In genomic region chr12:27178723-27179398, GRCh38 we compare ENCODE assay signal across 13 cellular contexts.
DNase-seq lines count a peak whose midpoint lies in the region; ATAC-seq and TF ChIP-seq lines count a peak whose summit lies in the region.
"Had no signal": no experiment of that assay in that cellular context is flagged by ENCODE, and none has a peak within 500 bp of the region (broad histone marks: within the 10 kb centered on the region; RNA-seq: fewer than 3 reads in every experiment).

No MANE protein-coding gene starts in this region.

- no peaks in the 10 kb centered on the region for H3K27me3 Mint-ChIP-seq in activated CD8-positive, alpha-beta memory T cell treated with anti-CD3 and anti-CD28 coated beads, Interleukin-2, amount 10 ng/mL, durations not matched to agents 7 days and 5 days
- no peaks in the 10 kb centered on the region for H3K27me3 Mint-ChIP-seq in activated B cell treated with CpG ODN at 0.5 μM for 24 hours
- H3K27me3 Mint-ChIP-seq in neural progenitor cell (ENCODE audit: insufficient read depth, low read depth), result no peaks in the 10 kb centered on the region

- DNase-seq in activated CD8-positive, alpha-beta memory T cell treated with anti-CD3 and anti-CD28 coated beads, Interleukin-2, amount 10 ng/mL, durations not matched to agents 7 days and 5 days, result no peak
- DNase-seq in activated CD8-positive, alpha-beta memory T cell treated with anti-CD3 and anti-CD28 coated beads, Interleukin-2, amount 50 U/mL, for 48 hours, result no peak
- DNase-seq in activated B cell treated with CpG ODN at 0.5 μM for 24 hours (no peak), suprapubic skin (ENCODE audit: low spot score in 2 of 2) (no peak), neural progenitor cell (ENCODE audit: low spot score) (no peak), occipital lobe (lab: John Stamatoyannopoulos, UW) (no peak)
- DNase-seq: dermis blood vessel endothelial cell, immature natural killer cell, spleen had no signal

- POLR2A ChIA-PET in activated B cell treated with CpG ODN at 0.5 μM for 24 hours (lab: Charles Lee), result interaction anchor here (1.2 kb wide), 1 partner anchor 43 kb away, joined by 3 read pairs; no protein-coding TSS in a partner anchor

- no peaks in the 10 kb centered on the region for H4K20me1 ChIP-seq in neural progenitor cell (ENCODE audit: low read depth)

- H3K79me2 ChIP-seq in neural progenitor cell (ENCODE audit: low read depth), result no peaks in the 10 kb centered on the region

- peaks cover 1% of the 10 kb centered on the region for H3K36me3 Mint-ChIP-seq in activated CD8-positive, alpha-beta memory T cell treated with anti-CD3 and anti-CD28 coated beads, Interleukin-2, amount 10 ng/mL, durations not matched to agents 7 days and 5 days
- H3K36me3 Mint-ChIP-seq in activated B cell treated with CpG ODN at 0.5 μM for 24 hours (ENCODE audit: low read depth) (no peaks in the 10 kb centered on the region), neural progenitor cell (no peaks in the 10 kb centered on the region)
- H3K36me3 Mint-ChIP-seq: immature natural killer cell had no signal

- intact Hi-C loops in activated B cell treated with CpG ODN at 0.5 μM for 24 hours (cut with micrococcal nuclease), result loop anchor here (1.0 to 2.0 kb wide), 2 partner anchors 15 to 42 kb away; no protein-coding TSS in a partner anchor

- H2AFZ ChIP-seq in neural progenitor cell (replicated peaks), result no peak overlapping the region

- H3K27me3 ChIP-seq in gastroesophageal sphincter, result no peaks in the 10 kb centered on the region
- no peaks in the 10 kb centered on the region for H3K27me3 ChIP-seq in suprapubic skin
- H3K27me3 ChIP-seq in neural progenitor cell, result no peaks in the 10 kb centered on the region
- H3K27me3 ChIP-seq: spleen, tibial nerve had no signal

- TF ChIP-seq POLR2A in gastroesophageal sphincter (IDR thresholded peaks at IDR 0.05) (no peak), suprapubic skin (IDR thresholded peaks at IDR 0.05) (no peak)

- H3K4me3 Mint-ChIP-seq in activated CD8-positive, alpha-beta memory T cell treated with anti-CD3 and anti-CD28 coated beads, Interleukin-2, amount 10 ng/mL, durations not matched to agents 7 days and 5 days, result peak overlapping the region; percentile 50
- H3K4me3 Mint-ChIP-seq in activated B cell treated with CpG ODN at 0.5 μM for 24 hours (peak overlapping the region; percentile 46), neural progenitor cell (no peak overlapping the region)
- H3K4me3 Mint-ChIP-seq: immature natural killer cell had no signal

- ATAC-seq in activated CD8-positive, alpha-beta memory T cell treated with anti-CD3 and anti-CD28 coated beads, Interleukin-2, amount 10 ng/mL, durations not matched to agents 7 days and 5 days, result no peak
- ATAC-seq in activated B cell treated with CpG ODN at 0.5 μM for 24 hours (ENCODE audit: low read depth) (no peak), gastroesophageal sphincter (no peak), HG03354 (IDR thresholded peaks at IDR 0.05; ENCODE audit: poor library complexity, severe bottlenecking, unreplicated experiment) (no peak)

- H3K9me3 ChIP-seq in gastroesophageal sphincter, result no peaks in the 10 kb centered on the region
- no peaks in the 10 kb centered on the region for H3K9me3 ChIP-seq in suprapubic skin
- no peaks in the 10 kb centered on the region for H3K9me3 ChIP-seq in neural progenitor cell (ENCODE audit: low read depth)
- H3K9me3 ChIP-seq: HAP-1, spleen, tibial nerve had no signal

- TF ChIP-seq CTCF in activated B cell treated with CpG ODN at 0.5 μM for 24 hours (IDR thresholded peaks at IDR 0.05) (no peak), gastroesophageal sphincter (IDR thresholded peaks at IDR 0.05) (no peak), suprapubic skin (IDR thresholded peaks at IDR 0.05) (no peak), neural progenitor cell (IDR thresholded peaks at IDR 0.05) (no peak)

- no peaks in the 10 kb centered on the region for H3K9me3 Mint-ChIP-seq in activated CD8-positive, alpha-beta memory T cell treated with anti-CD3 and anti-CD28 coated beads, Interleukin-2, amount 10 ng/mL, durations not matched to agents 7 days and 5 days (ENCODE audit: low read depth)
- H3K9me3 Mint-ChIP-seq in activated B cell treated with CpG ODN at 0.5 μM for 24 hours (no peaks in the 10 kb centered on the region), neural progenitor cell (no peaks in the 10 kb centered on the region)
- H3K9me3 Mint-ChIP-seq: immature natural killer cell had no signal

- no peak overlapping the region for H3K4me2 ChIP-seq in neural progenitor cell

- no peak overlapping the region for H3K4me3 ChIP-seq in gastroesophageal sphincter
- no peak overlapping the region for H3K4me3 ChIP-seq in suprapubic skin
- no peak overlapping the region for H3K4me3 ChIP-seq in neural progenitor cell
- H3K4me3 ChIP-seq: HAP-1, spleen, tibial nerve had no signal

- H3K27ac ChIP-seq in gastroesophageal sphincter (peak overlapping the region; percentile 54 to 85 (median 75)), suprapubic skin (peak overlapping the region; percentile 8), neural progenitor cell (no peak overlapping the region)
- H3K27ac ChIP-seq: spleen had no signal

- H3F3A ChIP-seq in neural progenitor cell (ENCODE audit: low read depth), result no peaks in the 10 kb centered on the region

- CTCF ChIA-PET in activated CD8-positive, alpha-beta memory T cell treated with anti-CD3 and anti-CD28 coated beads, Interleukin-2, amount 10 ng/mL, durations not matched to agents 7 days and 5 days (lab: Charles Lee), result interaction anchor here (1.0 to 2.1 kb wide), 2 partner anchors 29 to 128 kb away, joined by 3 to 4 read pairs; no protein-coding TSS in a partner anchor
- CTCF ChIA-PET in activated B cell treated with CpG ODN at 0.5 μM for 24 hours (lab: Charles Lee), result interaction anchor here (1.0 to 1.3 kb wide), 3 partner anchors 65 to 128 kb away, joined by 3 read pairs; partner anchors contain the start of gene STK38L

- no peak overlapping the region for H3K9ac ChIP-seq in neural progenitor cell

- H3K36me3 ChIP-seq in gastroesophageal sphincter (no peaks in the 10 kb centered on the region), suprapubic skin (no peaks in the 10 kb centered on the region), neural progenitor cell (no peaks in the 10 kb centered on the region)
- H3K36me3 ChIP-seq: HAP-1, spleen, tibial nerve had no signal

- H3K27ac Mint-ChIP-seq in activated CD8-positive, alpha-beta memory T cell treated with anti-CD3 and anti-CD28 coated beads, Interleukin-2, amount 10 ng/mL, durations not matched to agents 7 days and 5 days, result peak overlapping the region; percentile 83
- H3K27ac Mint-ChIP-seq in activated B cell treated with CpG ODN at 0.5 μM for 24 hours (peak overlapping the region; percentile 65), neural progenitor cell (no peak overlapping the region)
- H3K27ac Mint-ChIP-seq: immature natural killer cell had no signal

- TF ChIP-seq EP300 in gastroesophageal sphincter (IDR thresholded peaks at IDR 0.05), result no peak
- TF ChIP-seq EP300 in suprapubic skin (IDR thresholded peaks at IDR 0.05), result no peak

- 57 to 73% methylated on average over 2 of the region's 2 CpGs for WGBS in gastroesophageal sphincter (ENCODE audit: low coverage in 1 of 2), 2 donors
- 86% methylated on average over 2 of the region's 2 CpGs for WGBS in suprapubic skin

- H3K4me1 ChIP-seq in gastroesophageal sphincter (peaks cover 9 to 35% (median 12%) of the 10 kb centered on the region in 3 donors), suprapubic skin (peaks cover 16% of the 10 kb centered on the region), neural progenitor cell (no peaks in the 10 kb centered on the region)

- peaks cover 39% of the 10 kb centered on the region for H3K4me1 Mint-ChIP-seq in activated CD8-positive, alpha-beta memory T cell treated with anti-CD3 and anti-CD28 coated beads, Interleukin-2, amount 10 ng/mL, durations not matched to agents 7 days and 5 days
- H3K4me1 Mint-ChIP-seq in activated B cell treated with CpG ODN at 0.5 μM for 24 hours (peaks cover 18% of the 10 kb centered on the region), neural progenitor cell (peaks cover 4% of the 10 kb centered on the region)
- H3K4me1 Mint-ChIP-seq: immature natural killer cell had no signal
